12 cellular contexts compared by ENCODE assay signal in the genomic region with DNA sequence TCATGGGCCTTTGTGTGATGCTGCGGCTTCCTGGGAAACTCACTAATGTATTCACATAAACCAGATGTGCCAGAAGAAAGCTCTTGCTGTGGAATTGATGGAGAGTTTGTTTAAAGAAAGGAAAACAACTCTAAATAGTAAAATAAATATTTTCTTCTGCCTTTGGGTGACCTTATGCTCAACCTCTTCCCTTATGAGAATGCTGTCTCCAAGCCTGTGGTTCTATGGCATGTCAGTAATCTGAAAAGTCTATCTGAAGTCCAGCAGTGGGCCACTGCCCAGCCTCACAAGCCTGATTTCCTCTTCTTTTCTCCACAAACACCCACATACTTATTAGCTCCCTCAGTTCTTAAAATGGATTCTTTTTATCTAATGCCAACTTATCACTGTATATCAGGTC. TPM values are rescaled to one million over a fixed set of nuclear protein-coding genes. Genes with fewer than 3 reads are reported as not detected.
DNase-seq lines count a peak whose midpoint lies in the region; ATAC-seq and TF ChIP-seq lines count a peak whose summit lies in the region.
"Had no signal": no experiment of that assay in that cellular context is flagged by ENCODE, and none has a peak within 500 bp of the region (broad histone marks: within the 10 kb centered on the region; RNA-seq: fewer than 3 reads in every experiment).

No MANE protein-coding gene starts in this region.

- H3K4me3 Mint-ChIP-seq in T-helper 17 cell: no peak overlapping the region
- H3K4me3 Mint-ChIP-seq: activated naive CD4-positive, alpha-beta T cell treated with anti-CD3 and anti-CD28 coated beads, Interleukin-2, amount 50 U/mL, for 24 hours; naive thymus-derived CD4-positive, alpha-beta T cell had no signal

- H3K27ac Mint-ChIP-seq in T-helper 17 cell: no peak overlapping the region
- H3K27ac Mint-ChIP-seq: activated naive CD4-positive, alpha-beta T cell treated with anti-CD3 and anti-CD28 coated beads, Interleukin-2, amount 50 U/mL, for 24 hours; naive thymus-derived CD4-positive, alpha-beta T cell had no signal

- no peak for TF ChIP-seq CTCF in osteoblast (IDR thresholded peaks at IDR 0.05; ENCODE audit: extremely low read depth, low read depth, low read length)

- H3K36me3 ChIP-seq in ACC112 (ENCODE audit: insufficient read depth, low read length) (no peaks in the 10 kb centered on the region), MG63 (no peaks in the 10 kb centered on the region), osteoblast (ENCODE audit: insufficient read depth, low read length) (no peaks in the 10 kb centered on the region)

- H2AFZ ChIP-seq in ACC112 (ENCODE audit: low read length, unreplicated experiment) (no peak overlapping the region), osteoblast (ENCODE audit: low read length) (no peak overlapping the region)

- H3K4me2 ChIP-seq in osteoblast (ENCODE audit: insufficient read depth, low read length): peak overlapping the region; percentile 16

- H3K9me3 ChIP-seq in MG63: no peaks in the 10 kb centered on the region
- H3K9me3 ChIP-seq in osteoblast (ENCODE audit: low read depth, low read length): no peaks in the 10 kb centered on the region
- no peaks in the 10 kb centered on the region for H3K9me3 ChIP-seq in T-helper 17 cell (ENCODE audit: control insufficient read depth, low read length, poor library complexity, severe bottlenecking)

- H3K27me3 Mint-ChIP-seq in T-helper 17 cell: peaks cover 12% of the 10 kb centered on the region
- H3K27me3 Mint-ChIP-seq: activated naive CD4-positive, alpha-beta T cell treated with anti-CD3 and anti-CD28 coated beads, Interleukin-2, amount 50 U/mL, for 24 hours; naive thymus-derived CD4-positive, alpha-beta T cell had no signal

- DNase-seq in MG63 (peak; percentile 47), fibroblast of gingiva (ENCODE audit: low read depth) (peak; percentile 75), osteoblast (ENCODE audit: insufficient read length, low spot score, missing footprints) (peak; percentile 72), NCI-H748 treated with DMSO at 0.1 percent for 48 hours (lab: John Stamatoyannopoulos, UW) (no peak), T-helper 17 cell (no peak), activated T-cell treated with anti-CD3 and anti-CD28 coated beads for 4 hours (no peak), activated gamma-delta T cell treated with Interleukin-2 at 50 U/mL for 16 hours (no peak)
- DNase-seq: naive thymus-derived CD4-positive, alpha-beta T cell; NCI-H1436 treated with DMSO at 0.1 percent for 48 hours; right cardiac atrium had no signal

- H3K79me2 ChIP-seq in ACC112 (ENCODE audit: control insufficient read depth, insufficient read depth, low read length, unreplicated experiment) (no peaks in the 10 kb centered on the region), osteoblast (ENCODE audit: insufficient read depth, low read length) (no peaks in the 10 kb centered on the region)

- peaks cover 3% of the 10 kb centered on the region for H3K36me3 Mint-ChIP-seq in T-helper 17 cell (ENCODE audit: low read depth)
- H3K36me3 Mint-ChIP-seq: activated naive CD4-positive, alpha-beta T cell treated with anti-CD3 and anti-CD28 coated beads, Interleukin-2, amount 50 U/mL, for 24 hours; naive thymus-derived CD4-positive, alpha-beta T cell had no signal

- no peak for ATAC-seq in T-helper 17 cell
- ATAC-seq: naive thymus-derived CD4-positive, alpha-beta T cell; right cardiac atrium had no signal

- no peaks in the 10 kb centered on the region for H3K27me3 ChIP-seq in ACC112 (ENCODE audit: insufficient read depth, low read length)
- no peaks in the 10 kb centered on the region for H3K27me3 ChIP-seq in MG63
- H3K27me3 ChIP-seq in osteoblast (ENCODE audit: insufficient read depth, low read length): no peaks in the 10 kb centered on the region

- H3K4me1 ChIP-seq in ACC112 (ENCODE audit: control insufficient read depth, insufficient read depth, low read length, unreplicated experiment): peaks cover 59% of the 10 kb centered on the region
- H3K4me1 ChIP-seq in osteoblast (ENCODE audit: insufficient read depth, low read length): peaks cover 51% of the 10 kb centered on the region

- H3K4me3 ChIP-seq in ACC112 (ENCODE audit: low read depth, low read length) (no peak overlapping the region), MG63 (no peak overlapping the region), osteoblast (ENCODE audit: insufficient read depth, low read length) (no peak overlapping the region)

- H3K27ac ChIP-seq in ACC112 (ENCODE audit: low read depth, low read length) (peak overlapping the region; percentile 79), osteoblast (ENCODE audit: low read depth, low read length) (peak overlapping the region; percentile 58)

- H3K4me1 Mint-ChIP-seq in T-helper 17 cell: no peaks in the 10 kb centered on the region
- H3K4me1 Mint-ChIP-seq: activated naive CD4-positive, alpha-beta T cell treated with anti-CD3 and anti-CD28 coated beads, Interleukin-2, amount 50 U/mL, for 24 hours; naive thymus-derived CD4-positive, alpha-beta T cell had no signal

- no peaks in the 10 kb centered on the region for H4K20me1 ChIP-seq in osteoblast (ENCODE audit: insufficient read depth, low read length)

RNA-seq across cellular contexts. Expression of a gene that starts 49.9 kb away (rescaled TPM):
- total RNA-seq in MG63 (2014; rRNA removed; shearing (Covaris generic); ENCODE audit: low replicate concordance): 53.5 and 65.4 TPM in 2 replicates
- total RNA-seq in osteoblast: 96.4 and 107 TPM in 2 replicates
- total RNA-seq in T-helper 17 cell: 10 to 100 TPM; 24.4 to 28.0 TPM

Comparison
In these comparisons a context has a peak if more than half of its experiments do, and no peak if none do; other contexts are left out.
1. DNase-seq: peak in MG63 (single experiment), fibroblast of gingiva (single experiment) and osteoblast (single experiment); none in NCI-H748 treated with DMSO at 0.1 percent for 48 hours (single experiment), T-helper 17 cell (0 of 3), activated T-cell treated with anti-CD3 and anti-CD28 coated beads for 4 hours (single experiment) and activated gamma-delta T cell treated with Interleukin-2 at 50 U/mL for 16 hours (single experiment).